In the genomic region with DNA sequence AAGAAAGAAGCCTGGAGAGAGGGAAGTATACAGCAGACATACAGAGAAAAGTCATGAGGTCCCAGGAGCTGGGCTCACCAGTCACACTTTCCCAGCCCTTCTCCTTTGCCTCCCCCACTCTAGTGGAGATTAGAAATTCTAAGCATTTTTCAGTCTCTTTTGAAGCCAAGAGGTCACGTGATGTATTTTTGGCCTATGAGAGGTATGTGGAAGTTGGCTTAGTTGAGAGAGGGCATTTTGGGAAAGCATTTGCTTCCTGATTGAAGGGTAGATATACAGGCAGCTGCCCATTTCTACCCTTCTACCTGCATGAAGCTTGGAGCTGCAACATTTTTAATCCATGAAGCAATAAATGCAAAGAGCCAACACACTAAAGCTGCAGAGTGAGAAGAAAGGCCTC, we compare ENCODE assay signal across 18 cellular contexts.
A peak's percentile ranks its signal among the peaks of the same experiment; 100 is the strongest.
DNase-seq lines count a peak whose midpoint lies in the region; ATAC-seq, FAIRE-seq and TF ChIP-seq lines count a peak whose summit lies in the region.
"Had no signal": no experiment of that assay in that cellular context is flagged by ENCODE, and none has a peak within 500 bp of the region (broad histone marks: within the 10 kb centered on the region; RNA-seq: fewer than 3 reads in every experiment).

No MANE protein-coding gene starts in this region.

- H3K36me3 Mint-ChIP-seq in natural killer cell = no peaks in the 10 kb centered on the region
- H3K36me3 Mint-ChIP-seq in natural killer cell treated with Interleukin-12 subunit alpha and Interleukin-12 subunit beta and Interleukin-15 and Interleukin-18, amount 100 ng/mL, for 72 hours = no peaks in the 10 kb centered on the region
- no peaks in the 10 kb centered on the region for H3K36me3 Mint-ChIP-seq in activated T-helper 17 cell treated with anti-CD3 and anti-CD28 coated beads, Interleukin-2, amount 50 U/mL, for 72 hours (ENCODE audit: low read depth)

- no peak for TF ChIP-seq RAD21 in K562 (CRISPR knock-in tag; conservative IDR thresholded peaks at IDR 0.05 in 1 of 2, IDR thresholded peaks at IDR 0.05 in 1 of 2)

- TF ChIP-seq EP300 in K562 (IDR thresholded peaks at IDR 0.05; ENCODE audit: low read length) = no peak

- H3K27me3 ChIP-seq in K562 (ENCODE audit: control insufficient read depth in 2 of 2, insufficient read depth in 2 of 2, low read length in 2 of 2) (no peaks in the 10 kb centered on the region), heart right ventricle (no peaks in the 10 kb centered on the region)

- no peak overlapping the region for H3K4me3 ChIP-seq in K562
- no peak overlapping the region for H3K4me3 ChIP-seq in fibroblast of pulmonary artery (replicated peaks; ENCODE audit: low read depth, low read length)
- H3K4me3 ChIP-seq in retinal pigment epithelial cell (ENCODE audit: low read length) = no peak overlapping the region
- H3K4me3 ChIP-seq in heart right ventricle = no peak overlapping the region

- no peaks in the 10 kb centered on the region for H4K20me1 ChIP-seq in K562 (replicated peaks; ENCODE audit: control insufficient read depth, insufficient read depth, low read length)

- peak overlapping the region; percentile 89 to 91 for H3K27ac Mint-ChIP-seq in natural killer cell
- H3K27ac Mint-ChIP-seq in natural killer cell treated with Interleukin-12 subunit alpha and Interleukin-12 subunit beta and Interleukin-15 and Interleukin-18, amount 100 ng/mL, for 72 hours = no peak overlapping the region
- H3K27ac Mint-ChIP-seq in activated T-helper 17 cell treated with anti-CD3 and anti-CD28 coated beads, Interleukin-2, amount 50 U/mL, for 72 hours = no peak overlapping the region
- H3K27ac Mint-ChIP-seq: CD14-positive monocyte, H9 had no signal

- intact Hi-C loops in natural killer cell (cut with micrococcal nuclease) (loop anchor here (5.0 kb wide), 1 partner anchor 51 kb away; no protein-coding TSS in a partner anchor), K562 (cut with micrococcal nuclease) (no loop called here), heart right ventricle (cut with DNase I) (no loop called here)

- ATAC-seq in natural killer cell (no peak), K562 (0 out of 3 replicates have a peak, but pooled peaks have one; percentile 44), heart right ventricle (no peak)
- no peak for ATAC-seq in natural killer cell treated with Interleukin-12 subunit alpha and Interleukin-12 subunit beta and Interleukin-15 and Interleukin-18, amount 100 ng/mL, for 72 hours
- ATAC-seq in activated T-helper 17 cell treated with anti-CD3 and anti-CD28 coated beads, Interleukin-2, amount 50 U/mL, for 72 hours (replicated peaks) = no peak

- H3K4me1 Mint-ChIP-seq in natural killer cell = peaks cover 24 to 32% of the 10 kb centered on the region in 2 donors
- H3K4me1 Mint-ChIP-seq in natural killer cell treated with Interleukin-12 subunit alpha and Interleukin-12 subunit beta and Interleukin-15 and Interleukin-18, amount 100 ng/mL, for 72 hours (ENCODE audit: low read depth in 2 of 2) = peaks cover 16 to 23% of the 10 kb centered on the region in 2 donors
- H3K4me1 Mint-ChIP-seq in activated T-helper 17 cell treated with anti-CD3 and anti-CD28 coated beads, Interleukin-2, amount 50 U/mL, for 72 hours = peaks cover 3% of the 10 kb centered on the region
- H3K4me1 Mint-ChIP-seq: H9 had no signal

- WGBS in K562 (ENCODE audit: insufficient coverage, low coverage, missing lambda C conversion rate) = 5% methylated on average over 1 of the region's 1 CpG
- 74% methylated on average over 1 of the region's 1 CpG for WGBS in heart right ventricle, 2 donors

- no peak overlapping the region for H3K9ac ChIP-seq in K562 (ENCODE audit: insufficient read depth in 1 of 2, low read depth in 2 of 2, low read length in 2 of 2)

- H3K4me2 ChIP-seq in K562 (ENCODE audit: insufficient read depth, low read length) = no peak overlapping the region

- H3K9me1 ChIP-seq in K562 (ENCODE audit: control insufficient read depth, insufficient read depth, low read length) = no peaks in the 10 kb centered on the region

- no peak overlapping the region for H2AFZ ChIP-seq in K562 (ENCODE audit: low read depth, low read length)

- no peaks in the 10 kb centered on the region for H3K79me2 ChIP-seq in K562 (ENCODE audit: control insufficient read depth, insufficient read depth, low read length)

- H3K27ac ChIP-seq in K562 (ENCODE audit: extremely low read depth, low read depth, low read length) = no peak overlapping the region
- H3K27ac ChIP-seq in heart right ventricle = no peak overlapping the region
- H3K27ac ChIP-seq: 22Rv1 had no signal

- FAIRE-seq in K562 (lab: Jason Lieb, UNC) = no peak

- H3K9me3 ChIP-seq in K562 (replicated peaks; ENCODE audit: control insufficient read depth, insufficient read depth, low read depth, low read length) (no peaks in the 10 kb centered on the region), heart right ventricle (peaks cover 0 to 2% (median 0%) of the 10 kb centered on the region in 11 donors)

- CTCF ChIA-PET in K562 (lab: Yijun Ruan, JAX; ENCODE audit: low intra/inter-chr PET ratio) = no interaction called here

- POLR2A ChIA-PET in K562 (lab: Yijun Ruan, JAX) = interaction anchor here (0.6 to 1.4 kb wide), 6 partner anchors 10 to 106 kb away, joined by 3 to 8 read pairs (median 3); a partner anchor contains a TSS

- no peak overlapping the region for H3K4me3 Mint-ChIP-seq in natural killer cell
- no peak overlapping the region for H3K4me3 Mint-ChIP-seq in natural killer cell treated with Interleukin-12 subunit alpha and Interleukin-12 subunit beta and Interleukin-15 and Interleukin-18, amount 100 ng/mL, for 72 hours
- H3K4me3 Mint-ChIP-seq in activated T-helper 17 cell treated with anti-CD3 and anti-CD28 coated beads, Interleukin-2, amount 50 U/mL, for 72 hours = no peak overlapping the region
- H3K4me3 Mint-ChIP-seq: CD14-positive monocyte, H9 had no signal

- H3K27me3 Mint-ChIP-seq in natural killer cell (ENCODE audit: low read depth in 2 of 2) = peaks cover 0 to 9% of the 10 kb centered on the region in 2 donors
- no peaks in the 10 kb centered on the region for H3K27me3 Mint-ChIP-seq in natural killer cell treated with Interleukin-12 subunit alpha and Interleukin-12 subunit beta and Interleukin-15 and Interleukin-18, amount 100 ng/mL, for 72 hours
- H3K27me3 Mint-ChIP-seq in activated T-helper 17 cell treated with anti-CD3 and anti-CD28 coated beads, Interleukin-2, amount 50 U/mL, for 72 hours = no peaks in the 10 kb centered on the region

- DNase-seq in natural killer cell (no peak), K562 (ENCODE audit: extremely low read depth in 1 of 4, low spot score in 3 of 4) (no peak), fibroblast of pulmonary artery (ENCODE audit: low read depth) (peak; percentile 38), retinal pigment epithelial cell (ENCODE audit: low read depth) (peak; percentile 63), heart right ventricle (no peak)
- no peak for DNase-seq in natural killer cell treated with Interleukin-12 subunit alpha and Interleukin-12 subunit beta and Interleukin-15 and Interleukin-18, amount 100 ng/mL, for 72 hours (ENCODE audit: low spot score)
- no peak for DNase-seq in activated naive CD4-positive, alpha-beta T cell treated with anti-CD3 and anti-CD28 coated beads, Interleukin-2, amount 50 U/mL, for 16 hours
- DNase-seq: Calu3, DMS53, H9, Kasumi-1, MM.1S, NCI-H1092 treated with DMSO at 0.1 percent for 48 hours, NCI-H2081, Right ventricle myocardium superior had no signal

- H3K4me1 ChIP-seq in K562 (replicated peaks in 1 of 2; ENCODE audit: control insufficient read depth in 2 of 2, insufficient read depth in 2 of 2, low read length in 2 of 2) (no peaks in the 10 kb centered on the region), heart right ventricle (peaks cover 0 to 6% (median 0%) of the 10 kb centered on the region in 9 donors)

- in situ Hi-C loops in K562 (cut with MboI) = no loop called here

- TF ChIP-seq CTCF in natural killer cell (IDR thresholded peaks at IDR 0.05) (no peak), K562 (IDR thresholded peaks at IDR 0.05 in 2 of 3, conservative IDR thresholded peaks at IDR 0.05 in 1 of 3; ENCODE audit: insufficient read depth in 2 of 3, low read depth in 1 of 3, low read length in 3 of 3) (no peak), fibroblast of pulmonary artery (IDR thresholded peaks at IDR 0.05; ENCODE audit: low read length, missing control alignments) (no peak), retinal pigment epithelial cell (conservative IDR thresholded peaks at IDR 0.05; ENCODE audit: low read depth, low read length) (no peak), heart right ventricle (IDR thresholded peaks at IDR 0.05) (no peak)

- TF ChIP-seq POLR2A in K562 (conservative IDR thresholded peaks at IDR 0.05) = no peak

- no TSS peak for BruUV-seq in K562 (replicated peaks; lab: Mats Ljungman, UMichigan)

- no peaks in the 10 kb centered on the region for H3K36me3 ChIP-seq in K562 (ENCODE audit: control insufficient read depth, insufficient read depth, low read length)
- no peaks in the 10 kb centered on the region for H3K36me3 ChIP-seq in heart right ventricle

- no peaks in the 10 kb centered on the region for H3K9me3 Mint-ChIP-seq in natural killer cell
- H3K9me3 Mint-ChIP-seq in natural killer cell treated with Interleukin-12 subunit alpha and Interleukin-12 subunit beta and Interleukin-15 and Interleukin-18, amount 100 ng/mL, for 72 hours = no peaks in the 10 kb centered on the region
- no peaks in the 10 kb centered on the region for H3K9me3 Mint-ChIP-seq in activated T-helper 17 cell treated with anti-CD3 and anti-CD28 coated beads, Interleukin-2, amount 50 U/mL, for 72 hours
- H3K9me3 Mint-ChIP-seq: CD14-positive monocyte, H9 had no signal

TF ChIP-seq in K562, 482 proteins besides CTCF, POLR2A, EP300 and RAD21 (continues in another document):
- TF ChIP-seq TOE1 (IDR thresholded peaks at IDR 0.05; ENCODE audit: borderline replicate concordance) = peak; percentile 94
- TF ChIP-seq TOE1 (CRISPR knock-in tag; IDR thresholded peaks at IDR 0.05; ENCODE audit: borderline replicate concordance, low read depth) = no peak
- no peak for TF ChIP-seq NR2C1 (IDR thresholded peaks at IDR 0.05)
- no peak for TF ChIP-seq NR2C1 (tag; IDR thresholded peaks at IDR 0.05)
- TF ChIP-seq L3MBTL2 (IDR thresholded peaks at IDR 0.05) = peak; percentile 34; the same call in 1 of the 2 replicates
- TF ChIP-seq NFYB (IDR thresholded peaks at IDR 0.05; ENCODE audit: extremely low read depth, insufficient read length) = peak; percentile 67
- TF ChIP-seq BDP1 (IDR thresholded peaks at IDR 0.05; ENCODE audit: insufficient read depth, insufficient read length) = no peak
- TF ChIP-seq, protein P1, sequence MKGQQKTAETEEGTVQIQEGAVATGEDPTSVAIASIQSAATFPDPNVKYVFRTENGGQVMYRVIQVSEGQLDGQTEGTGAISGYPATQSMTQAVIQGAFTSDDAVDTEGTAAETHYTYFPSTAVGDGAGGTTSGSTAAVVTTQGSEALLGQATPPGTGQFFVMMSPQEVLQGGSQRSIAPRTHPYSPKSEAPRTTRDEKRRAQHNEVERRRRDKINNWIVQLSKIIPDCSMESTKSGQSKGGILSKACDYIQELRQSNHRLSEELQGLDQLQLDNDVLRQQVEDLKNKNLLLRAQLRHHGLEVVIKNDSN (CRISPR knock-in tag; IDR thresholded peaks at IDR 0.05) = peak; percentile 59
- TF ChIP-seq FOXJ3 (CRISPR knock-in tag; IDR thresholded peaks at IDR 0.05) = no peak
- peak; percentile 94 for TF ChIP-seq RAD51 (IDR thresholded peaks at IDR 0.05; ENCODE audit: borderline replicate concordance, low read depth)

Comparison
In these comparisons a context has a peak if more than half of its experiments do, and no peak if none do; other contexts are left out.
1. H3K27ac Mint-ChIP-seq: peak in natural killer cell (2 of 2); none in natural killer cell treated with Interleukin-12 subunit alpha and Interleukin-12 subunit beta and Interleukin-15 and Interleukin-18, amount 100 ng/mL, for 72 hours (0 of 2) and activated T-helper 17 cell treated with anti-CD3 and anti-CD28 coated beads, Interleukin-2, amount 50 U/mL, for 72 hours (single experiment).
2. DNase-seq: peak in fibroblast of pulmonary artery (single experiment) and retinal pigment epithelial cell (single experiment); none in natural killer cell (single experiment), natural killer cell treated with Interleukin-12 subunit alpha and Interleukin-12 subunit beta and Interleukin-15 and Interleukin-18, amount 100 ng/mL, for 72 hours (single experiment), K562 (0 of 4), heart right ventricle (0 of 2) and activated naive CD4-positive, alpha-beta T cell treated with anti-CD3 and anti-CD28 coated beads, Interleukin-2, amount 50 U/mL, for 16 hours (single experiment).